ENCODE assay signal across 22 cellular contexts in genomic region chr14:72033331-72033730, GRCh38.
A peak's percentile ranks its signal among the peaks of the same experiment; 100 is the strongest.
DNase-seq lines count a peak whose midpoint lies in the region; ATAC-seq, FAIRE-seq and TF ChIP-seq lines count a peak whose summit lies in the region.
"Had no signal": no experiment of that assay in that cellular context is flagged by ENCODE, and none has a peak within 500 bp of the region (broad histone marks: within the 10 kb centered on the region; RNA-seq: fewer than 3 reads in every experiment).

No MANE protein-coding gene starts in this region.

- CTCF ChIA-PET in WTC11 (lab: Charles Lee): no interaction called here

- no peak overlapping the region for H3K4me3 Mint-ChIP-seq in WTC11
- H3K4me3 Mint-ChIP-seq: CD4-positive, alpha-beta T cell; GM23338 had no signal

- POLR2A ChIA-PET in WTC11 (lab: Charles Lee): no interaction called here

- TF ChIP-seq CTCF in WTC11 (IDR thresholded peaks at IDR 0.05): no peak
- no peak for TF ChIP-seq CTCF in brain microvascular endothelial cell (IDR thresholded peaks at IDR 0.05; ENCODE audit: low read depth, low read length, missing control alignments)

- no peak for TF ChIP-seq POLR2A in GM12892 (IDR thresholded peaks at IDR 0.05; ENCODE audit: low read depth, low read length)

- no peaks in the 10 kb centered on the region for H3K36me3 ChIP-seq in brain microvascular endothelial cell (replicated peaks)

- DNase-seq in GM12892 (ENCODE audit: insufficient read length) (no peak), HT1080 (ENCODE audit: low read depth) (peak; percentile 3), WTC11 (ENCODE audit: low spot score) (no peak), urothelium cell line (ENCODE audit: low spot score) (no peak), NCI-H1417 treated with DMSO at 0.1 percent for 48 hours (lab: John Stamatoyannopoulos, UW) (no peak), 8988T (no peak), brain microvascular endothelial cell (no peak)
- DNase-seq: AML-193; Caco-2; CD4-positive, alpha-beta T cell; DMS153; DMS79; EL; H7; IMR-90 had no signal

- H3K27me3 ChIP-seq in brain microvascular endothelial cell (replicated peaks): no peaks in the 10 kb centered on the region

- H3K27me3 Mint-ChIP-seq in WTC11 (ENCODE audit: low read depth): no peaks in the 10 kb centered on the region

- in situ Hi-C loops in brain microvascular endothelial cell (cut with HindIII; ENCODE audit: low pct_ligation_motif_present, low sequenced_read_pairs): no loop called here

- H3K9me3 Mint-ChIP-seq in WTC11: peaks cover 9% of the 10 kb centered on the region

- peaks cover 3% of the 10 kb centered on the region; the same call in 1 of the 2 replicates for H3K36me3 Mint-ChIP-seq in WTC11

- H3K27ac ChIP-seq in brain microvascular endothelial cell: no peak overlapping the region
- H3K27ac ChIP-seq: A549, C4-2B had no signal

- H3K4me1 Mint-ChIP-seq in WTC11: no peaks in the 10 kb centered on the region
- H3K4me1 Mint-ChIP-seq: GM23338 had no signal

- FAIRE-seq in GM12892 (lab: Jason Lieb, UNC) (peak; percentile 66), urothelium cell line (lab: Jason Lieb, UNC) (peak; percentile 92)
- FAIRE-seq: A549, D721Med, GM12878, GM18507, K562 had no signal

- ATAC-seq in WTC11: no peak
- ATAC-seq: A549, GM12878, GM23338, K562 had no signal

- H3K4me3 ChIP-seq in brain microvascular endothelial cell (ENCODE audit: low read depth, low read length): no peak overlapping the region
- H3K4me3 ChIP-seq: A549, GM12878, GM23338, K562 had no signal

- no peak overlapping the region for H3K27ac Mint-ChIP-seq in WTC11
- H3K27ac Mint-ChIP-seq: CD4-positive, alpha-beta T cell; GM23338 had no signal

TF ChIP-seq in WTC11, 78 proteins besides CTCF, POLR2A, EP300 and RAD21:
- TF ChIP-seq MLX (CRISPR knock-in tag; IDR thresholded peaks at IDR 0.05) (no peak), ZNF121 (CRISPR knock-in tag; IDR thresholded peaks at IDR 0.05) (0 out of 2 replicates have a peak, but pooled peaks have one; percentile 52)
TF ChIP-seq in WTC11: peak in this region for 1.
